Comparison of ENCODE assay signal across 9 cellular contexts in the genomic region with DNA sequence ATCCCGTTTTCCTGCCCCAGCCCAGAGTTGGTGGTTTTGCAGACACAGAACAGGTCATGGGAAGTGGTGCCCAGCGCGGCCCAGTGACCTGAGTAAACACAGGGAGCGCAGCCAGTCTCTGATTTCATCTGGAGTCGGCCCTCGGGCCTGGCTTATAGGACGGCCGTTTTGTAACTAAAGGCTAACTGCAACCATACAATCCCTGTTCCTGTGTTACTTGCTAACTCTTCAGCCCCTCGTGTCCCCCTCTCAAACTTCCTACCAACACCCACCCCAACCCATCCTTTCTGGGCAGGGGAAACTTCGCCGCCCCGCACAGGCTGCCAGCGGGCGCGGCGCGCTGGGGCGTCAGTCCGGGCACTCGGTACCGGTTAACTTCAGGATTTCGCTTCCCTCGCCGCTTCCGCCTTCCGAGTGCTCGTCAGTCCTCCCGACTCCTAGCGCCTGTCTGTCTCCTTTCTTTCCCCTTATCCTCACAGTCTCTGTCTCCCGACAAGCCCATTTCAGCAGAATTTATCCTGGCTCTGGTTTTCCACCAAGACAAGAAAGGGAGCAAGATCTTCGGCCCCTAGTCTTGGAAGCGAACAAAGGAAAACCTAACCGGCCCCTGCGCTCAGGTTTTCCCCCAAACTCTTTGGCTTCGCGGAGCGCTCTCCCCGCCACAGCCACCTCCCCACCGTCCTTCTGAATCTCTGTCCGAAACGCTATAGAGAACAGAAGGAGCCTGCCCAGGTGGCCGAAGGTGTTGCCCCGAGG. TPM values are rescaled to one million over a fixed set of nuclear protein-coding genes. Genes with fewer than 3 reads are reported as not detected.
DNase-seq lines count a peak whose midpoint lies in the region; ATAC-seq and TF ChIP-seq lines count a peak whose summit lies in the region.
"Had no signal": no experiment of that assay in that cellular context is flagged by ENCODE, and none has a peak within 500 bp of the region (broad histone marks: within the 10 kb centered on the region; RNA-seq: fewer than 3 reads in every experiment).

No MANE protein-coding gene starts in this region.

- peak in 1 of 2 donors; percentile 37 for TF ChIP-seq RAD21 in liver (IDR thresholded peaks at IDR 0.05)

- H2AFZ ChIP-seq in Karpas-422 (ENCODE audit: low read length), result peak overlapping the region; percentile 74

- no peak for ATAC-seq in GM21825 (IDR thresholded peaks at IDR 0.05; ENCODE audit: unreplicated experiment)
- no peak for ATAC-seq in GM21737 (IDR thresholded peaks at IDR 0.05; ENCODE audit: unreplicated experiment)

- H3K4me2 ChIP-seq in Karpas-422 (ENCODE audit: low read depth, low read length, poor library complexity, severe bottlenecking), result peak overlapping the region; percentile 81

- H3K9ac ChIP-seq in Karpas-422 (ENCODE audit: low read length) (peak overlapping the region; percentile 54), adipocyte (ENCODE audit: low read length) (peak overlapping the region; percentile 95), liver (ENCODE audit: low read depth in 1 of 2, low read length in 2 of 2) (no peak overlapping the region)

- DNase-seq in DMS79 treated with DMSO at 0.1 percent for 48 hours (lab: John Stamatoyannopoulos, UW), result peak; percentile 81
- no peak for DNase-seq in Karpas-422
- DNase-seq in adipocyte (ENCODE audit: low read depth), result peak; percentile 77
- DNase-seq in GF-D8 (lab: John Stamatoyannopoulos, UW), result no peak
- DNase-seq in GOT3 (lab: John Stamatoyannopoulos, UW), result no peak

- H3K36me3 ChIP-seq in Karpas-422 (ENCODE audit: insufficient read depth, low read length) (no peaks in the 10 kb centered on the region), adipocyte (ENCODE audit: control insufficient read depth, insufficient read depth, low read length, severe bottlenecking) (peaks cover 3% of the 10 kb centered on the region), liver (ENCODE audit: control insufficient read depth in 4 of 4, insufficient read depth in 3 of 4, low read depth in 1 of 4, low read length in 3 of 4) (no peaks in the 10 kb centered on the region)

- TF ChIP-seq CTCF in liver (IDR thresholded peaks at IDR 0.05; ENCODE audit: low read depth, low read length, missing input control), result no peak

- H3K9me3 ChIP-seq in Karpas-422 (ENCODE audit: low read length), result no peaks in the 10 kb centered on the region
- no peaks in the 10 kb centered on the region for H3K9me3 ChIP-seq in adipocyte (ENCODE audit: control insufficient read depth, low read length)
- no peaks in the 10 kb centered on the region for H3K9me3 ChIP-seq in liver (ENCODE audit: control insufficient read depth in 4 of 4, low read length in 3 of 4)

- H4K20me1 ChIP-seq in Karpas-422 (ENCODE audit: insufficient read depth, low read depth, low read length), result no peaks in the 10 kb centered on the region

- 6% methylated on average over 43 of the region's 43 CpGs for WGBS in liver

- H3K9me2 ChIP-seq in Karpas-422 (replicated peaks; ENCODE audit: insufficient read depth, low read length), result no peaks in the 10 kb centered on the region

- H3K79me2 ChIP-seq in Karpas-422 (ENCODE audit: low read length), result no peaks in the 10 kb centered on the region

- H3K27ac ChIP-seq in Karpas-422 (ENCODE audit: low read length), result no peak overlapping the region
- no peak overlapping the region for H3K27ac ChIP-seq in liver (ENCODE audit: low read depth in 1 of 2, low read length in 2 of 2)
- H3K27ac ChIP-seq: SK-N-MC had no signal

- peak overlapping the region; percentile 59 for H3K4me3 ChIP-seq in Karpas-422 (ENCODE audit: low read length)
- peak overlapping the region; percentile 89 for H3K4me3 ChIP-seq in adipocyte (ENCODE audit: low read length)
- H3K4me3 ChIP-seq in liver (ENCODE audit: low read depth in 1 of 3, low read length in 3 of 3), result peak overlapping the region in 1 of 3 donors; percentile 36

- no peaks in the 10 kb centered on the region for H3K27me3 ChIP-seq in Karpas-422 (ENCODE audit: low read length)
- peaks cover 9% of the 10 kb centered on the region for H3K27me3 ChIP-seq in adipocyte (replicated peaks; ENCODE audit: control insufficient read depth, insufficient read depth, low read length)
- peaks cover 2 to 43% (median 28%) of the 10 kb centered on the region in 4 donors for H3K27me3 ChIP-seq in liver (ENCODE audit: control insufficient read depth in 4 of 4, insufficient read depth in 4 of 4, low read length in 3 of 4)

- peaks cover 28% of the 10 kb centered on the region for H3K4me1 ChIP-seq in Karpas-422 (ENCODE audit: low read length)
- peaks cover 44% of the 10 kb centered on the region for H3K4me1 ChIP-seq in adipocyte (ENCODE audit: control insufficient read depth, insufficient read depth, low read length)
- peaks cover 21 to 51% (median 40%) of the 10 kb centered on the region in 4 donors for H3K4me1 ChIP-seq in liver (ENCODE audit: control insufficient read depth in 4 of 4, insufficient read depth in 4 of 4, low read length in 3 of 4)

TF ChIP-seq in liver, 16 proteins besides CTCF, POLR2A, EP300 and RAD21:
- TF ChIP-seq HNF4G (IDR thresholded peaks at IDR 0.05), result no peak
- TF ChIP-seq FOXA2 (IDR thresholded peaks at IDR 0.05), result peak; percentile 59
- TF ChIP-seq TAF1 (conservative IDR thresholded peaks at IDR 0.05), result no peak
- TF ChIP-seq SP1 (IDR thresholded peaks at IDR 0.05), result peak; percentile 18
- no peak for TF ChIP-seq ATF3 (IDR thresholded peaks at IDR 0.05)
- no peak for TF ChIP-seq NR2F2 (IDR thresholded peaks at IDR 0.05)
- no peak for TF ChIP-seq EGR1 (IDR thresholded peaks at IDR 0.05; ENCODE audit: low read depth in 2 of 2)
- peak; percentile 54 for TF ChIP-seq YY1 (IDR thresholded peaks at IDR 0.05)
- peak in 1 of 2 donors; percentile 22 for TF ChIP-seq HNF4A (conservative IDR thresholded peaks at IDR 0.05)
- peak; percentile 19 to 38 for TF ChIP-seq RXRA (IDR thresholded peaks at IDR 0.05)
- no peak for TF ChIP-seq REST (IDR thresholded peaks at IDR 0.05)
- TF ChIP-seq, protein P1, sequence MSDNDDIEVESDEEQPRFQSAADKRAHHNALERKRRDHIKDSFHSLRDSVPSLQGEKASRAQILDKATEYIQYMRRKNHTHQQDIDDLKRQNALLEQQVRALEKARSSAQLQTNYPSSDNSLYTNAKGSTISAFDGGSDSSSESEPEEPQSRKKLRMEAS (IDR thresholded peaks at IDR 0.05), result no peak
- no peak for TF ChIP-seq JUND (IDR thresholded peaks at IDR 0.05)
- TF ChIP-seq, protein P2, sequence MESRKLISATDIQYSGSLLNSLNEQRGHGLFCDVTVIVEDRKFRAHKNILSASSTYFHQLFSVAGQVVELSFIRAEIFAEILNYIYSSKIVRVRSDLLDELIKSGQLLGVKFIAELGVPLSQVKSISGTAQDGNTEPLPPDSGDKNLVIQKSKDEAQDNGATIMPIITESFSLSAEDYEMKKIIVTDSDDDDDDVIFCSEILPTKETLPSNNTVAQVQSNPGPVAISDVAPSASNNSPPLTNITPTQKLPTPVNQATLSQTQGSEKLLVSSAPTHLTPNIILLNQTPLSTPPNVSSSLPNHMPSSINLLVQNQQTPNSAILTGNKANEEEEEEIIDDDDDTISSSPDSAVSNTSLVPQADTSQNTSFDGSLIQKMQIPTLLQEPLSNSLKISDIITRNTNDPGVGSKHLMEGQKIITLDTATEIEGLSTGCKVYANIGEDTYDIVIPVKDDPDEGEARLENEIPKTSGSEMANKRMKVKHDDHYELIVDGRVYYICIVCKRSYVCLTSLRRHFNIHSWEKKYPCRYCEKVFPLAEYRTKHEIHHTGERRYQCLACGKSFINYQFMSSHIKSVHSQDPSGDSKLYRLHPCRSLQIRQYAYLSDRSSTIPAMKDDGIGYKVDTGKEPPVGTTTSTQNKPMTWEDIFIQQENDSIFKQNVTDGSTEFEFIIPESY (IDR thresholded peaks at IDR 0.05), result no peak
- TF ChIP-seq GABPA (IDR thresholded peaks at IDR 0.05 in 1 of 2, conservative IDR thresholded peaks at IDR 0.05 in 1 of 2), result no peak
- TF ChIP-seq FOXA1 (IDR thresholded peaks at IDR 0.05), result peak; percentile 45

RNA-seq across cellular contexts. Expression of gene SIX1, which starts 2.0 kb away (rescaled TPM):
- total RNA-seq in Karpas-422 (2014; rRNA removed; shearing (Covaris generic); ENCODE audit: low replicate concordance), result 0.18 and 0.56 TPM in 2 replicates
- total RNA-seq in liver, result not detected
- polyA plus RNA-seq in liver, result not detected

Comparison
In these comparisons a context has a peak if more than half of its experiments do, and no peak if none do; other contexts are left out.
1. DNase-seq: peak in DMS79 treated with DMSO at 0.1 percent for 48 hours (single experiment) and adipocyte (single experiment); none in Karpas-422 (single experiment), GF-D8 (single experiment) and GOT3 (single experiment).
2. H3K9ac ChIP-seq: peak in Karpas-422 (single experiment) and adipocyte (single experiment); none in liver (0 of 2).